ENCODE assay signal across 2 cellular contexts in the genomic region with DNA sequence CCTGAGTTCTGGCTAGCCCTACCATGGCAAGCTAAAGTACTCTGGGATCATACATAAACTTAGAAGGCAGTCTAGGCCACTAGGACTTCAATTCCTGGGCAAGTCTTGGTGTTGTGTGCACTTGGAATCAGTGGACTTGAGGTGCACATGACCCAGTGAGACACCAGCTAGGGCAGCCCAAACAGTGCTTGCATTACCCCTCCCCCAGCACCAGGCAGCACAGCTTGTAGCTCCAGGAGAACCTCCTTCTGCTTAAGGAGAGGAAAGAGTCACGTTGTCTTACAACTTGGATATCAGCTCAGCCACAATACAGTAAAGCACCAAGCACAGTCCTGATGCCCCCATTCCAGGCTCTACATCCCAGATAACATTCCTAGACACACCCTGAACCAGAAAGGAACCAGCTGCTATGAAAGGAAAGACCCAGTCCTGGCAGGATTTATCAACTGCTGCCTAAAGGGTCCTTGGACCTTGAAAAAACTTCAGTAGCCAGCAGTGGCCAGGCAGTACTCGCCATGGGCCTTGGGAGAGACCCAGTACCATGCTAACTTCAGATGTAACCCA.
TF ChIP-seq lines count a peak whose summit lies in the region.

No MANE protein-coding gene starts in this region.

TF ChIP-seq in GM23338, 12 proteins besides CTCF, POLR2A, EP300 and RAD21:
- TF ChIP-seq EZH2phosphoT487 (IDR thresholded peaks at IDR 0.05; ENCODE audit: unreplicated experiment) (no peak), EZH2 (IDR thresholded peaks at IDR 0.05; ENCODE audit: low read depth, unreplicated experiment) (no peak), NANOG (IDR thresholded peaks at IDR 0.05; ENCODE audit: borderline replicate concordance) (no peak)

TF ChIP-seq in H1, 55 proteins besides CTCF, POLR2A, EP300 and RAD21:
- TF ChIP-seq RBBP5 (IDR thresholded peaks at IDR 0.05; ENCODE audit: borderline replicate concordance, low read depth, low read length) (no peak), POLR2AphosphoS5 (IDR thresholded peaks at IDR 0.05; ENCODE audit: low read depth, low read length) (no peak), KDM4A (IDR thresholded peaks at IDR 0.05; ENCODE audit: low read depth, low read length, severe bottlenecking) (no peak), CEBPB (IDR thresholded peaks at IDR 0.05; ENCODE audit: low read depth, low read length) (no peak), TEAD4 (IDR thresholded peaks at IDR 0.05; ENCODE audit: low read depth, low read length) (no peak), KDM1A (IDR thresholded peaks at IDR 0.05; ENCODE audit: borderline replicate concordance, low read length) (no peak), RFX5 (IDR thresholded peaks at IDR 0.05; ENCODE audit: borderline replicate concordance, low read depth, low read length) (no peak), CREB1 (IDR thresholded peaks at IDR 0.05) (no peak), MAFK (IDR thresholded peaks at IDR 0.05; ENCODE audit: low read depth, low read length) (no peak), GTF2F1 (IDR thresholded peaks at IDR 0.05; ENCODE audit: borderline replicate concordance, low read depth, low read length) (no peak), HDAC2 (IDR thresholded peaks at IDR 0.05; ENCODE audit: borderline replicate concordance in 1 of 2, low read depth in 2 of 2, low read length in 2 of 2) (no peak), ZNF274 (IDR thresholded peaks at IDR 0.05; ENCODE audit: borderline replicate concordance, extremely low read depth, low read length) (no peak)
- TF ChIP-seq, protein P1, sequence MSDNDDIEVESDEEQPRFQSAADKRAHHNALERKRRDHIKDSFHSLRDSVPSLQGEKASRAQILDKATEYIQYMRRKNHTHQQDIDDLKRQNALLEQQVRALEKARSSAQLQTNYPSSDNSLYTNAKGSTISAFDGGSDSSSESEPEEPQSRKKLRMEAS (IDR thresholded peaks at IDR 0.05), result no peak
